26 cellular contexts compared by ENCODE assay signal in the genomic region with DNA sequence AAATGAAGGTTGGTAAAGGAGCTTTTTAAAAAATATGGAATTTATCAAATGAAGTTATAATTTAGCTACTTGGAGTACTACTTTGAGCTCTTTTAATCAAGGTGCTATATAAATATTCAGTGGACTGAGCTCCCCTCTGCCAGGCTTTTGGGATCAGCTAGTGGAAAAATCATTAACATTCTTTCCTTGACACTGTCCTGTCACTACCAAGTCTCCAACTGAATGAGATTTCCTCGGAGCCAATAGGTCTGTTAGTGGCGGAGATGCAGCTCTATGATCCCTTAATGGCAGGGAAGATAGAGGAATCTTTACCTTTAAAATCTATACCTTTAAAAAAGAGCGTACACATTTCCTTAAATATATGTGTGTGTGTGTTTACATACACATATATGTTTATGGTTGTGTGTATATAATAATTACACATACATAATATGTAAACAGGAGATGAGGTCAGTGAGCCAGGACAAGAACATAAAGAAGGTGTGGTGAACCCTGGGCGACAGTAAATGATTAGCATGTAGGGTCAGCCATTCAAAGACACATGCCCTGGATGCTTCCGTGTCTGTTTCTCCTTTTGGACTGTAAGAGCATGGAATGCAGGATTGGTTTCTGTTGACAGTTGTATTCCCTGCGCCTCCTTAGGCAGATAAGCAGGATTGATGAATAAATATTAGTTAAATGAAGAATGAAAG. TPM values are rescaled to one million over a fixed set of nuclear protein-coding genes. Genes with fewer than 3 reads are reported as not detected.
A peak's percentile ranks its signal among the peaks of the same experiment; 100 is the strongest.
DNase-seq lines count a peak whose midpoint lies in the region; ATAC-seq and TF ChIP-seq lines count a peak whose summit lies in the region.
"Had no signal": no experiment of that assay in that cellular context is flagged by ENCODE, and none has a peak within 500 bp of the region (broad histone marks: within the 10 kb centered on the region; RNA-seq: fewer than 3 reads in every experiment).

No MANE protein-coding gene starts in this region.

- H3K36me3 Mint-ChIP-seq in dendritic cell treated with granulocyte-macrophage colony-stimulating factor and Interleukin-4, amounts not matched to agents 40 ng/mL and 50 ng/mL, for 4 days (ENCODE audit: low read depth): no peaks in the 10 kb centered on the region
- H3K36me3 Mint-ChIP-seq: activated naive CD4-positive, alpha-beta T cell treated with anti-CD3 and anti-CD28 coated beads, Interleukin-2, amount 50 U/mL, for 72 hours; stimulated activated effector memory CD8-positive, alpha-beta T cell treated with anti-CD3 and anti-CD28 coated beads, Interleukin-12 subunit alpha, Interleukin-12 subunit beta, amount 100 ng/mL, for 72 hours had no signal

- DNase-seq in IMR-90: no peak
- DNase-seq in kidney tubule cell (ENCODE audit: low spot score): peak; percentile 33
- no peak for DNase-seq in psoas muscle
- DNase-seq in activated T-cell treated with anti-CD3 and anti-CD28 coated beads, Interleukin-2, amount 50 U/mL, for 48 hours: no peak
- no peak for DNase-seq in stimulated activated CD8-positive, alpha-beta memory T cell treated with anti-CD3 and anti-CD28 coated beads, Interleukin-4, amount 100 ng/mL, for 48 hours
- no peak for DNase-seq in brain microvascular endothelial cell
- DNase-seq: activated CD4-positive, alpha-beta memory T cell treated with anti-CD3 and anti-CD28 coated beads, Interleukin-2, amount 10 ng/mL, durations not matched to agents 7 days and 5 days; activated CD8-positive, alpha-beta memory T cell treated with anti-CD3 and anti-CD28 coated beads, Interleukin-2, amount 50 U/mL, for 48 hours; amygdala; cortex of kidney; DMS153; effector memory CD8-positive, alpha-beta T cell; mammary epithelial cell; NCI-H1417; NCI-H2081; sigmoid colon; stimulated activated CD4-positive, alpha-beta T cell treated with anti-CD3 and anti-CD28 coated beads, Interleukin-15, amount 100 ng/mL, for 24 hours; stimulated activated CD4-positive, alpha-beta T cell treated with anti-CD3 and anti-CD28 coated beads, Interleukin-4, amount 100 ng/mL, for 4 hours; trophoblast cell had no signal

- no peaks in the 10 kb centered on the region for H4K20me1 ChIP-seq in IMR-90 (ENCODE audit: insufficient read depth, low read length)

- in situ Hi-C loops in IMR-90 (cut with MboI; ENCODE audit: low sequenced_read_pairs): no loop called here
- in situ Hi-C loops in brain microvascular endothelial cell (cut with HindIII; ENCODE audit: low pct_ligation_motif_present, low sequenced_read_pairs): no loop called here

- no peak overlapping the region for H3K4ac ChIP-seq in IMR-90 (ENCODE audit: low read depth, low read length)

- H3K79me1 ChIP-seq in IMR-90 (ENCODE audit: low read depth in 1 of 2, low read length in 2 of 2): no peaks in the 10 kb centered on the region

- TF ChIP-seq RAD21 in IMR-90 (IDR thresholded peaks at IDR 0.05; ENCODE audit: low read length): no peak

- no peak overlapping the region for H2AFZ ChIP-seq in IMR-90 (replicated peaks; ENCODE audit: low read length, poor library complexity)

- 0 out of 2 replicates have a peak, but pooled peaks cover 2% of the 10 kb centered on the region for H3K9me1 ChIP-seq in IMR-90 (ENCODE audit: insufficient read depth, low read length)

- no peak overlapping the region for H3K9ac ChIP-seq in IMR-90 (ENCODE audit: low read depth, low read length)

- no peak overlapping the region for H2BK20ac ChIP-seq in IMR-90 (ENCODE audit: low read depth, low read length)

- no peak for TF ChIP-seq EP300 in gastroesophageal sphincter (IDR thresholded peaks at IDR 0.05)

- no peaks in the 10 kb centered on the region for H3K4me1 ChIP-seq in IMR-90 (ENCODE audit: control insufficient read depth, insufficient read depth, low read length)
- peaks cover 29% of the 10 kb centered on the region for H3K4me1 ChIP-seq in psoas muscle
- peaks cover 0 to 37% (median 4%) of the 10 kb centered on the region in 3 donors for H3K4me1 ChIP-seq in gastroesophageal sphincter

- H2AK9ac ChIP-seq in IMR-90 (replicated peaks; ENCODE audit: low read depth, low read length, poor library complexity): no peak overlapping the region

- no peak overlapping the region for H3K4me3 Mint-ChIP-seq in dendritic cell treated with granulocyte-macrophage colony-stimulating factor and Interleukin-4, amounts not matched to agents 40 ng/mL and 50 ng/mL, for 4 days
- H3K4me3 Mint-ChIP-seq: activated CD4-positive, alpha-beta memory T cell treated with anti-CD3 and anti-CD28 coated beads, Interleukin-2, amount 10 ng/mL, durations not matched to agents 7 days and 5 days; effector memory CD8-positive, alpha-beta T cell; stimulated activated effector memory CD8-positive, alpha-beta T cell treated with anti-CD3 and anti-CD28 coated beads, Interleukin-12 subunit alpha, Interleukin-12 subunit beta, amount 100 ng/mL, for 72 hours; T-helper 2 cell treated with Interferon-gamma antibody and Interleukin-4, amounts not matched to agents 5 μg/mL and 100 μg/mL, for 36 hours had no signal

- no peaks in the 10 kb centered on the region for H3K27me3 Mint-ChIP-seq in dendritic cell treated with granulocyte-macrophage colony-stimulating factor and Interleukin-4, amounts not matched to agents 40 ng/mL and 50 ng/mL, for 4 days

- H3K4me3 ChIP-seq in IMR-90 (ENCODE audit: insufficient read depth, low read depth, low read length) (no peak overlapping the region), psoas muscle (no peak overlapping the region), gastroesophageal sphincter (no peak overlapping the region), brain microvascular endothelial cell (ENCODE audit: low read depth, low read length) (no peak overlapping the region)
- H3K4me3 ChIP-seq: sigmoid colon had no signal

- peak overlapping the region; percentile 71 for H3K27ac Mint-ChIP-seq in dendritic cell treated with granulocyte-macrophage colony-stimulating factor and Interleukin-4, amounts not matched to agents 40 ng/mL and 50 ng/mL, for 4 days
- H3K27ac Mint-ChIP-seq: activated CD4-positive, alpha-beta memory T cell treated with anti-CD3 and anti-CD28 coated beads, Interleukin-2, amount 10 ng/mL, durations not matched to agents 7 days and 5 days; activated naive CD4-positive, alpha-beta T cell treated with anti-CD3 and anti-CD28 coated beads, Interleukin-2, amount 50 U/mL, for 72 hours; activated T-helper 2 cell treated with anti-CD3 and anti-CD28 coated beads, Interferon-gamma antibody, Interleukin-2, Interleukin-4, amounts not matched to agents 10 μg/mL and 5 μg/mL and 100 μg/mL, durations not matched to agents 14 hours and 24 hours and 36 hours; effector memory CD8-positive, alpha-beta T cell; stimulated activated effector memory CD8-positive, alpha-beta T cell treated with anti-CD3 and anti-CD28 coated beads, Interleukin-12 subunit alpha, Interleukin-12 subunit beta, amount 100 ng/mL, for 72 hours; T-helper 2 cell treated with Interferon-gamma antibody and Interleukin-4, amounts not matched to agents 5 μg/mL and 100 μg/mL, for 36 hours had no signal

- H2BK5ac ChIP-seq in IMR-90 (ENCODE audit: low read depth, low read length, poor library complexity, severe bottlenecking): no peak overlapping the region

- H3K27me3 ChIP-seq in IMR-90 (ENCODE audit: control insufficient read depth, insufficient read depth, low read length) (no peaks in the 10 kb centered on the region), psoas muscle (ENCODE audit: insufficient read depth in 3 of 3, low read length in 2 of 3) (no peaks in the 10 kb centered on the region), gastroesophageal sphincter (no peaks in the 10 kb centered on the region), brain microvascular endothelial cell (replicated peaks) (no peaks in the 10 kb centered on the region)
- H3K27me3 ChIP-seq: sigmoid colon had no signal

- intact Hi-C loops in IMR-90 (cut with micrococcal nuclease): no loop called here
- intact Hi-C loops in dendritic cell treated with granulocyte-macrophage colony-stimulating factor and Interleukin-4, amounts not matched to agents 40 ng/mL and 50 ng/mL, for 4 days (cut with micrococcal nuclease): loop anchor here (10.0 kb wide), 1 partner anchor 51 kb away; a partner anchor contains a TSS
- intact Hi-C loops in psoas muscle (cut with DNase I): no loop called here

- H3K4me2 ChIP-seq in IMR-90 (ENCODE audit: low read depth, low read length): no peak overlapping the region

- no peak for TF ChIP-seq POLR2A in IMR-90 (IDR thresholded peaks at IDR 0.05; ENCODE audit: low read depth, low read length)
- no peak for TF ChIP-seq POLR2A in gastroesophageal sphincter (IDR thresholded peaks at IDR 0.05)

- no peaks in the 10 kb centered on the region for H3K9me3 ChIP-seq in IMR-90 (ENCODE audit: control insufficient read depth, insufficient read depth, low read length)
- H3K9me3 ChIP-seq in psoas muscle: no peaks in the 10 kb centered on the region
- no peaks in the 10 kb centered on the region for H3K9me3 ChIP-seq in gastroesophageal sphincter
- H3K9me3 ChIP-seq: sigmoid colon had no signal

- WGBS in IMR-90 (ENCODE audit: extremely low coverage in 2 of 2, insufficient read length in 1 of 2), 2 experiments: no CpG with 5 or more reads among the region's 6 CpGs
- 47 to 56% (median 50%) methylated on average over 6 of the region's 6 CpGs for WGBS in psoas muscle, 3 donors
- WGBS in gastroesophageal sphincter (ENCODE audit: low coverage in 1 of 2), 2 donors: 52 to 69% methylated on average over 6 of the region's 6 CpGs

- H3K14ac ChIP-seq in IMR-90 (replicated peaks; ENCODE audit: low read depth, low read length): peak overlapping the region; percentile 2; the same call in 1 of the 2 replicates

- no peak overlapping the region for H4K91ac ChIP-seq in IMR-90 (ENCODE audit: insufficient read depth, low read depth, low read length)

- no peak overlapping the region for H4K5ac ChIP-seq in IMR-90 (ENCODE audit: low read depth, low read length)

- TF ChIP-seq CTCF in IMR-90 (conservative IDR thresholded peaks at IDR 0.05; ENCODE audit: low read depth, low read length) (no peak), psoas muscle (IDR thresholded peaks at IDR 0.05) (no peak), gastroesophageal sphincter (IDR thresholded peaks at IDR 0.05) (no peak), brain microvascular endothelial cell (IDR thresholded peaks at IDR 0.05; ENCODE audit: low read depth, low read length, missing control alignments) (no peak)

- H3K9me3 Mint-ChIP-seq in dendritic cell treated with granulocyte-macrophage colony-stimulating factor and Interleukin-4, amounts not matched to agents 40 ng/mL and 50 ng/mL, for 4 days: no peaks in the 10 kb centered on the region
- H3K9me3 Mint-ChIP-seq: activated CD4-positive, alpha-beta memory T cell treated with anti-CD3 and anti-CD28 coated beads, Interleukin-2, amount 10 ng/mL, durations not matched to agents 7 days and 5 days; activated naive CD4-positive, alpha-beta T cell treated with anti-CD3 and anti-CD28 coated beads, Interleukin-2, amount 50 U/mL, for 72 hours; activated T-helper 2 cell treated with anti-CD3 and anti-CD28 coated beads, Interferon-gamma antibody, Interleukin-2, Interleukin-4, amounts not matched to agents 10 μg/mL and 5 μg/mL and 100 μg/mL, durations not matched to agents 14 hours and 24 hours and 36 hours; effector memory CD8-positive, alpha-beta T cell; stimulated activated effector memory CD8-positive, alpha-beta T cell treated with anti-CD3 and anti-CD28 coated beads, Interleukin-12 subunit alpha, Interleukin-12 subunit beta, amount 100 ng/mL, for 72 hours; T-helper 2 cell treated with Interferon-gamma antibody and Interleukin-4, amounts not matched to agents 5 μg/mL and 100 μg/mL, for 36 hours had no signal

- no TSS peak for BruUV-seq in IMR-90 (replicated peaks; lab: Mats Ljungman, UMichigan)

- no peak overlapping the region for H4K8ac ChIP-seq in IMR-90 (ENCODE audit: low read depth in 2 of 2, low read length in 2 of 2)

- no peak overlapping the region for H3K23ac ChIP-seq in IMR-90 (ENCODE audit: low read depth, low read length)

- H3K56ac ChIP-seq in IMR-90 (ENCODE audit: extremely low read depth, insufficient read depth, low read length): 0 out of 2 replicates have a peak overlapping the region, but pooled peaks have one; percentile 17

- ATAC-seq in IMR-90 (ENCODE audit: low read depth): no peak
- peak in 1 of 4 donors; percentile 34 for ATAC-seq in psoas muscle
- ATAC-seq in gastroesophageal sphincter: no peak
- ATAC-seq: activated naive CD4-positive, alpha-beta T cell treated with anti-CD3 and anti-CD28 coated beads, Interleukin-2, amount 50 U/mL, for 72 hours; effector memory CD8-positive, alpha-beta T cell; Panc1; stimulated activated effector memory CD8-positive, alpha-beta T cell treated with anti-CD3 and anti-CD28 coated beads, Interleukin-12 subunit alpha, Interleukin-12 subunit beta, amount 100 ng/mL, for 72 hours had no signal

- H3K36me3 ChIP-seq in IMR-90 (ENCODE audit: control insufficient read depth, insufficient read depth, low read length) (no peaks in the 10 kb centered on the region; the same call in 1 of the 2 replicates), psoas muscle (ENCODE audit: insufficient read depth in 1 of 2, low read depth in 1 of 2) (no peaks in the 10 kb centered on the region), gastroesophageal sphincter (no peaks in the 10 kb centered on the region), brain microvascular endothelial cell (replicated peaks) (no peaks in the 10 kb centered on the region)
- H3K36me3 ChIP-seq: sigmoid colon had no signal

- H3K18ac ChIP-seq in IMR-90 (ENCODE audit: low read depth, low read length): no peak overlapping the region

- peaks cover 15% of the 10 kb centered on the region for H3K4me1 Mint-ChIP-seq in dendritic cell treated with granulocyte-macrophage colony-stimulating factor and Interleukin-4, amounts not matched to agents 40 ng/mL and 50 ng/mL, for 4 days (ENCODE audit: low read depth)
- H3K4me1 Mint-ChIP-seq: activated CD4-positive, alpha-beta memory T cell treated with anti-CD3 and anti-CD28 coated beads, Interleukin-2, amount 10 ng/mL, durations not matched to agents 7 days and 5 days; stimulated activated effector memory CD8-positive, alpha-beta T cell treated with anti-CD3 and anti-CD28 coated beads, Interleukin-12 subunit alpha, Interleukin-12 subunit beta, amount 100 ng/mL, for 72 hours had no signal

- CTCF ChIA-PET in IMR-90 (lab: Yijun Ruan, JAX): interaction anchor here (0.7 kb wide), 1 partner anchor 16 kb away, joined by 3 read pairs; no protein-coding TSS in a partner anchor

- no peak overlapping the region for H3K27ac ChIP-seq in IMR-90 (ENCODE audit: insufficient read depth, low read length)
- H3K27ac ChIP-seq in psoas muscle: peak overlapping the region; percentile 62
- peak overlapping the region in 2 of 4 donors; percentile 17 to 43 for H3K27ac ChIP-seq in gastroesophageal sphincter
- no peak overlapping the region for H3K27ac ChIP-seq in brain microvascular endothelial cell

- POLR2A ChIA-PET in IMR-90 (lab: Charles Lee; ENCODE audit: unreplicated experiment): no interaction called here

- H2BK15ac ChIP-seq in IMR-90 (ENCODE audit: low read depth, low read length): no peak overlapping the region

- dilution Hi-C loops in IMR-90 (cut with HindIII; ENCODE audit: low sequenced_read_pairs, unreplicated experiment): no loop called here

- H2BK120ac ChIP-seq in IMR-90 (ENCODE audit: low read depth, low read length): no peak overlapping the region

- H2AK5ac ChIP-seq in IMR-90 (ENCODE audit: low read depth, low read length): peak overlapping the region; percentile 64; the same call in 1 of the 2 replicates

RNA-seq across cellular contexts. Expression of a gene that starts 47.7 kb away (rescaled TPM):
- total RNA-seq in IMR-90 (2012; rRNA removed) (225 and 230 TPM in 2 replicates), psoas muscle (1,000 to 10,000 TPM; 1,152 to 2,814 (median 1,810) TPM), gastroesophageal sphincter (100 to 1,000 TPM; 118 to 233 (median 163) TPM)
- polyA plus RNA-seq in IMR-90 (2012; rRNA removed) (148 and 166 TPM in 2 replicates), psoas muscle (1,000 to 10,000 TPM in 2 of 3 donors, 100 to 1,000 TPM in 1; 691 to 1,378 (median 1,014) TPM)
- polyA plus RNA-seq in IMR-90 (2012; cell fraction: cytosol; rRNA removed): 96.0 and 107 TPM in 2 replicates
- polyA plus RNA-seq in IMR-90 (2012; cell fraction: nucleus; rRNA removed; ENCODE audit: low replicate concordance): 278 and 358 TPM in 2 replicates
